ENCODE assay signal across 1 cellular context in the genomic region with DNA sequence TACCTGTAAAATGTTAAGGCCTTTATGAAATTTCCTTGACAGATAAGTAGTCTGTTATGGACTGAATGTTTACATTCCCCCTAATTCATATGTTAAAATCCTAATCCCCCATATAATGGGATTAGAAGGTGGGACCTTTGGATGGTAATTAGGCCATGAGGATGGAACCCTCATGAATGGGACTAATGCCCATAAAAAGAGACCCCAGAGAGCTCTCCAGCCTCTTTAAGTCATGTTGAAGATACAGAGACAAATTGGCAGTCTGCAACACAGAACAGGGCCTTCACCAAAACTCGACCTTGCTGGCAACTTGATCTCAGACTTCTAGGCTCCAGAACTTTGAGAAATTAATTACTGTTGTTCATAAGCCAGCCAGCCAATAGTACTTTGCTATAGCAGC.
TF ChIP-seq lines count a peak whose summit lies in the region.

No MANE protein-coding gene starts in this region.

TF ChIP-seq in WTC11, 78 proteins besides CTCF, POLR2A, EP300 and RAD21 (continued from another document):
- TF ChIP-seq, protein P1, sequence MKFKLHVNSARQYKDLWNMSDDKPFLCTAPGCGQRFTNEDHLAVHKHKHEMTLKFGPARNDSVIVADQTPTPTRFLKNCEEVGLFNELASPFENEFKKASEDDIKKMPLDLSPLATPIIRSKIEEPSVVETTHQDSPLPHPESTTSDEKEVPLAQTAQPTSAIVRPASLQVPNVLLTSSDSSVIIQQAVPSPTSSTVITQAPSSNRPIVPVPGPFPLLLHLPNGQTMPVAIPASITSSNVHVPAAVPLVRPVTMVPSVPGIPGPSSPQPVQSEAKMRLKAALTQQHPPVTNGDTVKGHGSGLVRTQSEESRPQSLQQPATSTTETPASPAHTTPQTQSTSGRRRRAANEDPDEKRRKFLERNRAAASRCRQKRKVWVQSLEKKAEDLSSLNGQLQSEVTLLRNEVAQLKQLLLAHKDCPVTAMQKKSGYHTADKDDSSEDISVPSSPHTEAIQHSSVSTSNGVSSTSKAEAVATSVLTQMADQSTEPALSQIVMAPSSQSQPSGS (CRISPR knock-in tag; IDR thresholded peaks at IDR 0.05; ENCODE audit: borderline replicate concordance, low read depth) = no peak
- TF ChIP-seq ZNF263 (CRISPR knock-in tag; IDR thresholded peaks at IDR 0.05; ENCODE audit: low read depth) = no peak
- no peak for TF ChIP-seq NFE2L1 (CRISPR knock-in tag; IDR thresholded peaks at IDR 0.05)
- no peak for TF ChIP-seq ELF4 (CRISPR knock-in tag; IDR thresholded peaks at IDR 0.05; ENCODE audit: low read depth)
- no peak for TF ChIP-seq TP53 (CRISPR knock-in tag; IDR thresholded peaks at IDR 0.05)
- TF ChIP-seq NR3C1 (CRISPR knock-in tag; conservative IDR thresholded peaks at IDR 0.05; ENCODE audit: low read depth) = no peak
- TF ChIP-seq, protein P2, sequence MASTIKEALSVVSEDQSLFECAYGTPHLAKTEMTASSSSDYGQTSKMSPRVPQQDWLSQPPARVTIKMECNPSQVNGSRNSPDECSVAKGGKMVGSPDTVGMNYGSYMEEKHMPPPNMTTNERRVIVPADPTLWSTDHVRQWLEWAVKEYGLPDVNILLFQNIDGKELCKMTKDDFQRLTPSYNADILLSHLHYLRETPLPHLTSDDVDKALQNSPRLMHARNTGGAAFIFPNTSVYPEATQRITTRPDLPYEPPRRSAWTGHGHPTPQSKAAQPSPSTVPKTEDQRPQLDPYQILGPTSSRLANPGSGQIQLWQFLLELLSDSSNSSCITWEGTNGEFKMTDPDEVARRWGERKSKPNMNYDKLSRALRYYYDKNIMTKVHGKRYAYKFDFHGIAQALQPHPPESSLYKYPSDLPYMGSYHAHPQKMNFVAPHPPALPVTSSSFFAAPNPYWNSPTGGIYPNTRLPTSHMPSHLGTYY (CRISPR knock-in tag; IDR thresholded peaks at IDR 0.05) = no peak
- no peak for TF ChIP-seq ZNF423 (CRISPR knock-in tag; IDR thresholded peaks at IDR 0.05)
- TF ChIP-seq PRRX2 (CRISPR knock-in tag; IDR thresholded peaks at IDR 0.05) = no peak
